Comparison of ENCODE assay signal across 8 cellular contexts in the genomic region with DNA sequence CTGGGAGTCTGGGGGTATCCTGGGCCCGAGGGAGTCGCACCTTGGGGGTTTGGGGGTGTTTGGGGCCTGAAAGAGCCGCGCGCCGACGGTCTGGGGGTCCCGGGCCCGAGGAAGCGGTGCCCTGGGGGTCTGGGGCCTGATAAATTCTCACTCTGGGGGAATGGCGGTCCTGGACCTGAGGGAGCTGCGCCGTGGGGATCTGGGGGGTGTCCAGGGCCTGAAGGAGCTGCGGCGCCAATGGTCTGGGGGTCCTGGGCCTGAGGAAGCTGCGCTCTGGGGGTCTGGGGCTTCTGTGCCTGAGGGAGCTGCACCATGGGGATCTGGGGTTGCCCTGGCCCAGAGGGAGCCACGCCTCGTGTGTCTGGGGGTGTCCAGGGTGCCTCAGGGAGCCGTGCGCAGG. TPM values are rescaled to one million over a fixed set of nuclear protein-coding genes. Genes with fewer than 3 reads are reported as not detected.
A peak's percentile ranks its signal among the peaks of the same experiment; 100 is the strongest.
DNase-seq lines count a peak whose midpoint lies in the region; ATAC-seq, FAIRE-seq and TF ChIP-seq lines count a peak whose summit lies in the region.

No MANE protein-coding gene starts in this region.

- peaks cover 30% of the 10 kb centered on the region for H3K79me2 ChIP-seq in fibroblast of lung (ENCODE audit: control insufficient read depth, insufficient read depth, low read length)

- no peak overlapping the region for H2AFZ ChIP-seq in fibroblast of lung (ENCODE audit: low read length)

- intact Hi-C loops in prostate gland (cut with DNase I): loop anchor here (5.0 kb wide), 1 partner anchor 44 kb away; a partner anchor contains a TSS

- TF ChIP-seq POLR2A in prostate gland (IDR thresholded peaks at IDR 0.05): no peak

- peak overlapping the region; percentile 98 for H3K4me2 ChIP-seq in fibroblast of lung (ENCODE audit: extremely low read depth, insufficient read depth, low read length)

- H3K4me1 ChIP-seq in ES-I3 (ENCODE audit: insufficient read depth, low read length) (no peaks in the 10 kb centered on the region), SJCRH30 (no peaks in the 10 kb centered on the region), fibroblast of lung (ENCODE audit: control insufficient read depth, extremely low read depth, insufficient read depth, low read length) (no peaks in the 10 kb centered on the region), prostate gland (replicated peaks) (peaks cover 11% of the 10 kb centered on the region)

- H4K20me1 ChIP-seq in fibroblast of lung (ENCODE audit: control insufficient read depth, extremely low read depth, insufficient read depth, low read length): no peaks in the 10 kb centered on the region

- H3K27ac ChIP-seq in SJCRH30: peak overlapping the region; percentile 16; the same call in 1 of the 2 replicates
- H3K27ac ChIP-seq in fibroblast of lung (ENCODE audit: insufficient read depth, low read length): peak overlapping the region; percentile 44
- peak overlapping the region; percentile 57 to 60 for H3K27ac ChIP-seq in prostate gland

- DNase-seq in SJCRH30 (no peak), fibroblast of lung (ENCODE audit: low read depth in 2 of 2) (no peak), prostate gland (ENCODE audit: low spot score) (no peak), D721Med (ENCODE audit: insufficient read length, low spot score) (no peak), NCI-H748 (lab: John Stamatoyannopoulos, UW; ENCODE audit: unreplicated experiment) (no peak), NCI-H128 (lab: John Stamatoyannopoulos, UW; ENCODE audit: unreplicated experiment) (no peak)

- H3K27me3 ChIP-seq in SJCRH30 (no peaks in the 10 kb centered on the region), fibroblast of lung (ENCODE audit: control insufficient read depth, insufficient read depth, low read length) (no peaks in the 10 kb centered on the region), prostate gland (replicated peaks; ENCODE audit: insufficient read depth) (no peaks in the 10 kb centered on the region)

- 8% methylated on average over 20 of the region's 20 CpGs for WGBS in prostate gland

- H3K9me3 ChIP-seq in ES-I3 (ENCODE audit: control insufficient read depth, insufficient read depth, low read length) (no peaks in the 10 kb centered on the region), SJCRH30 (replicated peaks) (no peaks in the 10 kb centered on the region), fibroblast of lung (ENCODE audit: control insufficient read depth, insufficient read depth, low read depth, low read length) (no peaks in the 10 kb centered on the region), prostate gland (no peaks in the 10 kb centered on the region)

- TF ChIP-seq CTCF in fibroblast of lung (conservative IDR thresholded peaks at IDR 0.05 in 1 of 2, IDR thresholded peaks at IDR 0.05 in 1 of 2; ENCODE audit: low read depth in 1 of 2, low read length in 2 of 2): no peak
- TF ChIP-seq CTCF in prostate gland (IDR thresholded peaks at IDR 0.05): no peak
- TF ChIP-seq CTCF in D721Med (IDR thresholded peaks at IDR 0.05; ENCODE audit: insufficient read depth, missing control alignments): no peak

- H3K36me3 ChIP-seq in ES-I3 (ENCODE audit: insufficient read depth, low read length) (peaks cover 15% of the 10 kb centered on the region), SJCRH30 (peaks cover 10% of the 10 kb centered on the region; the same call in 1 of the 2 replicates), fibroblast of lung (ENCODE audit: control insufficient read depth, insufficient read depth, low read length) (peaks cover 12% of the 10 kb centered on the region), prostate gland (no peaks in the 10 kb centered on the region)

- ATAC-seq in HG03457 (IDR thresholded peaks at IDR 0.05; ENCODE audit: unreplicated experiment): no peak

- H3K9ac ChIP-seq in ES-I3 (ENCODE audit: low read depth, low read length): peak overlapping the region; percentile 79
- H3K9ac ChIP-seq in fibroblast of lung (ENCODE audit: insufficient read depth, low read length): peak overlapping the region; percentile 66

- no peak for FAIRE-seq in D721Med (lab: Jason Lieb, UNC)

- peak overlapping the region; percentile 59 for H3K4me3 ChIP-seq in SJCRH30
- H3K4me3 ChIP-seq in fibroblast of lung (replicated peaks in 1 of 4; ENCODE audit: control extremely low read depth in 1 of 4, insufficient read depth in 1 of 4, low read depth in 3 of 4, low read length in 4 of 4): peak overlapping the region; percentile 71 to 90 (median 83)
- H3K4me3 ChIP-seq in prostate gland: peak overlapping the region; percentile 82 to 88

RNA-seq across cellular contexts. Expression of a gene that starts 0.9 kb away (rescaled TPM):
- total RNA-seq in SJCRH30 (2014; rRNA removed; shearing (Covaris generic)): 61.5 and 64.4 TPM in 2 replicates
- total RNA-seq in fibroblast of lung (47.8 and 51.2 TPM in 2 replicates), prostate gland (10 to 100 TPM; 40.8 to 61.8 TPM)
- polyA plus RNA-seq in fibroblast of lung: 19.5 and 23.6 TPM in 2 replicates
- polyA plus RNA-seq in fibroblast of lung (2012): 48.1 and 64.8 TPM in 2 replicates
- 13.0 and 17.5 TPM in 2 replicates for polyA minus RNA-seq in fibroblast of lung (ENCODE audit: low replicate concordance)

RNA-seq across cellular contexts. Expression of a gene that starts 15.4 kb away (rescaled TPM):
- total RNA-seq in SJCRH30 (2014; rRNA removed; shearing (Covaris generic)): 37.9 and 41.4 TPM in 2 replicates
- 98.9 and 114 TPM in 2 replicates for total RNA-seq in fibroblast of lung
- 49.1 and 53.3 TPM in 2 replicates for polyA plus RNA-seq in fibroblast of lung
- polyA plus RNA-seq in fibroblast of lung (2012): 94.5 and 117 TPM in 2 replicates
- polyA minus RNA-seq in fibroblast of lung (ENCODE audit: low replicate concordance): 61.1 and 64.1 TPM in 2 replicates
- 100 to 1,000 TPM in 1 of 2 donors, 10 to 100 TPM in 1; 82.7 to 199 TPM for total RNA-seq in prostate gland

RNA-seq across cellular contexts. Expression of a gene that starts 45.3 kb away (rescaled TPM):
- total RNA-seq in SJCRH30 (2014; rRNA removed; shearing (Covaris generic)): 0.16 and 0.18 TPM in 2 replicates
- total RNA-seq in fibroblast of lung (2.6 and 5.3 TPM in 2 replicates), prostate gland (10 to 100 TPM in 1 of 2 donors, 1 to 10 TPM in 1; 8.2 to 13.9 TPM)
- 0.05 and 0.07 TPM in 2 replicates for polyA plus RNA-seq in fibroblast of lung
- 0.25 and 0.30 TPM in 2 replicates for polyA plus RNA-seq in fibroblast of lung (2012)
- 0.04 and 0.67 TPM in 2 replicates for polyA minus RNA-seq in fibroblast of lung (ENCODE audit: low replicate concordance)
